Comparison of ENCODE assay signal across 9 cellular contexts in the genomic region with DNA sequence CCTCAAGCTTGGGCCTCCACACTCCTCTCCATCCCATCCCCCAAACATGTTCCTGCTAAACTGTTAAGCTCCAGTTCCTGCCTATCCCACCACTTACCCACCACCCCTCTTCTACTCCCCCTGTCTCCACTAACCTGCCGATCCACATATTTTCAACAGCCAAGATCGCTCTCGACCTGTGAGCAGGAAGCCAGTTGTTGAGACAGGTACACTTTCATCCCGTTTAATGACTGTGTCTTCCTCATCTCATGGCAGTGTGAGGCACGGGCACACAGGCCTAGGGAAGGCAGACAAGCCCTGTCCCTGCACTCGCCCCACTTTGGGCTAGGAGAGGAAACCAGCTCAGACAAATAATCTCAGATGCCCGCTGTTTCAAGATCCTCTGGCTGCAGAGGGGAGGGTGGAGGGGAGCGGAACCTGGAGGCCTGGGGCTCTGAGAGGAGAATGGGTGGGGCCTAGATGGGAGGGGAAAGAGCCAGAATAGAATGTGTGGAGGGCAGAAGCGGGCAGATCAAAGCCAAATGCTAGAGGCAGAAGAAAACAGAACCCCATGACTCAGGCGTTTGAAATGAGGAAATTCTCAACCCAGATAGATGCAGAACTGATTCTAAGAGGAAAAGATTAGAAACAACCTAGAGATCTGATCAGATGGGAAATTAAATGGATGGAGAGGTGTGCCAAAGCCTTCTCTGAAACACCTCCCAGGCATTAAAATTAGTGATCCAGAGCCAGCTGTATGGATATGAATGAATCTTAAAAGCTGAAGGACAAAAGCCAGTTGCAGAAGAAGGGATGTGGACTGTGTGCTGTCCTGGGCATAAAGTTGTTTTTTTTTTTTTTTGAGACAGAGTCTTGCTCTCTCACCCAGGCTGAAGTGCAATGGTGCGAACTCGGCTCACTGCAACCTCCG. TPM values are rescaled to one million over a fixed set of nuclear protein-coding genes. Genes with fewer than 3 reads are reported as not detected.
DNase-seq lines count a peak whose midpoint lies in the region; ATAC-seq and TF ChIP-seq lines count a peak whose summit lies in the region.
"Had no signal": no experiment of that assay in that cellular context is flagged by ENCODE, and none has a peak within 500 bp of the region (broad histone marks: within the 10 kb centered on the region; RNA-seq: fewer than 3 reads in every experiment).

No MANE protein-coding gene starts in this region.

- H3K36me3 Mint-ChIP-seq in mesothelial cell of epicardium: no peaks in the 10 kb centered on the region
- H3K36me3 Mint-ChIP-seq: brain had no signal

- intact Hi-C loops in Right ventricle myocardium superior (cut with DNase I): no loop called here
- intact Hi-C loops in cardiac septum (cut with DNase I): no loop called here

- TF ChIP-seq CTCF in mesothelial cell of epicardium (IDR thresholded peaks at IDR 0.05; ENCODE audit: unreplicated experiment): no peak

- no peaks in the 10 kb centered on the region for H3K27me3 ChIP-seq in thymus (ENCODE audit: control insufficient read depth, insufficient read depth)

- peak overlapping the region; percentile 53 for H3K27ac ChIP-seq in thymus (ENCODE audit: low read depth)

- DNase-seq in Right ventricle myocardium superior (peak; percentile 54), cardiac septum (ENCODE audit: low spot score) (no peak), ecto neural progenitor cell (ENCODE audit: low spot score) (peak; percentile 76), mesothelial cell of epicardium (ENCODE audit: low spot score in 2 of 2, unreplicated experiment in 2 of 2) (peak; percentile 67 to 78), NCI-H1436 treated with DMSO at 0.1 percent for 48 hours (lab: John Stamatoyannopoulos, UW) (no peak), NCI-H748 treated with DMSO at 0.1 percent for 48 hours (lab: John Stamatoyannopoulos, UW) (no peak)
- DNase-seq in activated CD4-positive, CD25-positive, alpha-beta regulatory T cell treated with anti-CD3 and anti-CD28 coated beads, Interleukin-2, amount 50 U/mL, for 72 hours: peak; percentile 35

- no peak overlapping the region for H3K4me3 ChIP-seq in thymus (ENCODE audit: low read length)

- peaks cover 40% of the 10 kb centered on the region for H3K4me1 Mint-ChIP-seq in mesothelial cell of epicardium

- peak overlapping the region; percentile 64 for H3K4me3 Mint-ChIP-seq in mesothelial cell of epicardium

- H3K27me3 Mint-ChIP-seq in mesothelial cell of epicardium (ENCODE audit: low read depth): no peaks in the 10 kb centered on the region
- H3K27me3 Mint-ChIP-seq: brain had no signal

- H3K4me1 ChIP-seq in thymus (ENCODE audit: control insufficient read depth, insufficient read depth, low read length): peaks cover 3% of the 10 kb centered on the region

- WGBS in thymus: 17% methylated on average over 13 of the region's 13 CpGs

- peak; percentile 85 for ATAC-seq in Right ventricle myocardium superior (ENCODE audit: poor library complexity)

- H3K9me3 Mint-ChIP-seq in mesothelial cell of epicardium: no peaks in the 10 kb centered on the region

- H3K36me3 ChIP-seq in thymus (ENCODE audit: control insufficient read depth, insufficient read depth): no peaks in the 10 kb centered on the region

- no peaks in the 10 kb centered on the region for H3K9me3 ChIP-seq in thymus (ENCODE audit: control insufficient read depth)

- peak overlapping the region; percentile 99 for H3K27ac Mint-ChIP-seq in mesothelial cell of epicardium

RNA-seq across cellular contexts. Expression of gene CYP2S1, which starts 16.9 kb away (rescaled TPM):
- total RNA-seq in Right ventricle myocardium superior (0.56 TPM), cardiac septum (0.48 TPM), mesothelial cell of epicardium (12.8 to 15.5 TPM (median 13.2 TPM) in 3 replicates)
- polyA plus RNA-seq in thymus: 4.3 TPM

RNA-seq across cellular contexts. Expression of gene AXL, which starts 42.9 kb away (rescaled TPM):
- total RNA-seq in Right ventricle myocardium superior (18.0 TPM), cardiac septum (13.0 TPM), mesothelial cell of epicardium (60.0 to 61.0 TPM (median 60.6 TPM) in 3 replicates)
- 9.5 TPM for polyA plus RNA-seq in thymus

Comparison
In these comparisons a context has a peak if more than half of its experiments do, and no peak if none do; other contexts are left out.
1. DNase-seq: peak in Right ventricle myocardium superior (single experiment), activated CD4-positive, CD25-positive, alpha-beta regulatory T cell treated with anti-CD3 and anti-CD28 coated beads, Interleukin-2, amount 50 U/mL, for 72 hours (single experiment), ecto neural progenitor cell (single experiment) and mesothelial cell of epicardium (2 of 2); none in cardiac septum (single experiment), NCI-H1436 treated with DMSO at 0.1 percent for 48 hours (single experiment) and NCI-H748 treated with DMSO at 0.1 percent for 48 hours (single experiment).